In genomic region chr20:19110866-19111460, GRCh38 we compare ENCODE assay signal across 20 cellular contexts.
"Had no signal": no experiment of that assay in that cellular context is flagged by ENCODE, and none has a peak within 500 bp of the region (broad histone marks: within the 10 kb centered on the region; RNA-seq: fewer than 3 reads in every experiment).

No MANE protein-coding gene starts in this region.

- H3K36me3 Mint-ChIP-seq: brain had no signal

- DNase-seq: activated B cell treated with CpG ODN at 0.5 μM for 24 hours; activated CD4-positive, alpha-beta T cell treated with anti-CD3 and anti-CD28 coated beads for 48 hours; activated CD8-positive, alpha-beta T cell treated with anti-CD3 and anti-CD28 coated beads, Interleukin-2, amount 10 ng/mL, durations not matched to agents 7 days and 5 days; activated naive CD4-positive, alpha-beta T cell treated with anti-CD3 and anti-CD28 coated beads for 36 hours; activated naive CD8-positive, alpha-beta T cell treated with anti-CD3 and anti-CD28 coated beads, Interleukin-2, amount 50 U/mL, for 24 hours; activated T-cell treated with anti-CD3 and anti-CD28 coated beads, Interleukin-2, amount 50 U/mL, for 24 hours; anterior cingulate cortex; caudate nucleus; foreskin keratinocyte; hippocampal formation; left colon; midbrain; occipital lobe; stimulated activated CD4-positive, alpha-beta T cell treated with anti-CD3 and anti-CD28 coated beads, Interleukin-12 subunit alpha, Interleukin-12 subunit beta, amount 100 ng/mL, for 4 hours; stimulated activated CD4-positive, alpha-beta T cell treated with anti-CD3 and anti-CD28 coated beads, Interleukin-1b, Interleukin-23, amount 100 ng/mL, for 48 hours; stimulated activated naive CD4-positive, alpha-beta T cell treated with Interleukin-2 at 50 U/mL for 16 hours; T-helper 9 cell; tibial artery had no signal

- H3K4me1 Mint-ChIP-seq: activated B cell treated with CpG ODN at 0.5 μM for 24 hours; activated naive CD8-positive, alpha-beta T cell treated with anti-CD3 and anti-CD28 coated beads, Interleukin-2, amount 50 U/mL, for 24 hours; brain had no signal

- H3K9me3 Mint-ChIP-seq: activated B cell treated with CpG ODN at 0.5 μM for 24 hours; activated naive CD4-positive, alpha-beta T cell treated with anti-CD3 and anti-CD28 coated beads for 36 hours; activated naive CD8-positive, alpha-beta T cell treated with anti-CD3 and anti-CD28 coated beads, Interleukin-2, amount 50 U/mL, for 24 hours; activated T-cell treated with anti-CD3 and anti-CD28 coated beads, Interleukin-2, amount 50 U/mL, for 24 hours; activated T-helper 2 cell treated with anti-CD3 and anti-CD28 coated beads, Interferon-gamma antibody, Interleukin-2, Interleukin-4, amounts not matched to agents 10 μg/mL and 5 μg/mL and 100 μg/mL, durations not matched to agents 14 hours and 24 hours and 36 hours had no signal

- ATAC-seq: activated CD8-positive, alpha-beta T cell treated with anti-CD3 and anti-CD28 coated beads, Interleukin-2, amount 10 ng/mL, durations not matched to agents 7 days and 5 days; activated naive CD8-positive, alpha-beta T cell treated with anti-CD3 and anti-CD28 coated beads, Interleukin-2, amount 50 U/mL, for 24 hours; foreskin keratinocyte; left colon had no signal

- H3K27ac Mint-ChIP-seq: activated B cell treated with CpG ODN at 0.5 μM for 24 hours; activated CD8-positive, alpha-beta T cell treated with anti-CD3 and anti-CD28 coated beads, Interleukin-2, amount 10 ng/mL, durations not matched to agents 7 days and 5 days; activated naive CD4-positive, alpha-beta T cell treated with anti-CD3 and anti-CD28 coated beads for 36 hours; activated naive CD8-positive, alpha-beta T cell treated with anti-CD3 and anti-CD28 coated beads, Interleukin-2, amount 50 U/mL, for 24 hours; activated T-cell treated with anti-CD3 and anti-CD28 coated beads, Interleukin-2, amount 50 U/mL, for 24 hours; activated T-helper 2 cell treated with anti-CD3 and anti-CD28 coated beads, Interferon-gamma antibody, Interleukin-2, Interleukin-4, amounts not matched to agents 10 μg/mL and 5 μg/mL and 100 μg/mL, durations not matched to agents 14 hours and 24 hours and 36 hours; brain had no signal

- H3K4me3 Mint-ChIP-seq: activated B cell treated with CpG ODN at 0.5 μM for 24 hours; activated CD8-positive, alpha-beta T cell treated with anti-CD3 and anti-CD28 coated beads, Interleukin-2, amount 10 ng/mL, durations not matched to agents 7 days and 5 days; activated naive CD4-positive, alpha-beta T cell treated with anti-CD3 and anti-CD28 coated beads for 36 hours; activated naive CD8-positive, alpha-beta T cell treated with anti-CD3 and anti-CD28 coated beads, Interleukin-2, amount 50 U/mL, for 24 hours; activated T-cell treated with anti-CD3 and anti-CD28 coated beads, Interleukin-2, amount 50 U/mL, for 24 hours; brain had no signal

- H3K27me3 Mint-ChIP-seq: activated B cell treated with CpG ODN at 0.5 μM for 24 hours; activated naive CD8-positive, alpha-beta T cell treated with anti-CD3 and anti-CD28 coated beads, Interleukin-2, amount 50 U/mL, for 24 hours; activated T-cell treated with anti-CD3 and anti-CD28 coated beads, Interleukin-2, amount 50 U/mL, for 24 hours had no signal
